In the genomic region with DNA sequence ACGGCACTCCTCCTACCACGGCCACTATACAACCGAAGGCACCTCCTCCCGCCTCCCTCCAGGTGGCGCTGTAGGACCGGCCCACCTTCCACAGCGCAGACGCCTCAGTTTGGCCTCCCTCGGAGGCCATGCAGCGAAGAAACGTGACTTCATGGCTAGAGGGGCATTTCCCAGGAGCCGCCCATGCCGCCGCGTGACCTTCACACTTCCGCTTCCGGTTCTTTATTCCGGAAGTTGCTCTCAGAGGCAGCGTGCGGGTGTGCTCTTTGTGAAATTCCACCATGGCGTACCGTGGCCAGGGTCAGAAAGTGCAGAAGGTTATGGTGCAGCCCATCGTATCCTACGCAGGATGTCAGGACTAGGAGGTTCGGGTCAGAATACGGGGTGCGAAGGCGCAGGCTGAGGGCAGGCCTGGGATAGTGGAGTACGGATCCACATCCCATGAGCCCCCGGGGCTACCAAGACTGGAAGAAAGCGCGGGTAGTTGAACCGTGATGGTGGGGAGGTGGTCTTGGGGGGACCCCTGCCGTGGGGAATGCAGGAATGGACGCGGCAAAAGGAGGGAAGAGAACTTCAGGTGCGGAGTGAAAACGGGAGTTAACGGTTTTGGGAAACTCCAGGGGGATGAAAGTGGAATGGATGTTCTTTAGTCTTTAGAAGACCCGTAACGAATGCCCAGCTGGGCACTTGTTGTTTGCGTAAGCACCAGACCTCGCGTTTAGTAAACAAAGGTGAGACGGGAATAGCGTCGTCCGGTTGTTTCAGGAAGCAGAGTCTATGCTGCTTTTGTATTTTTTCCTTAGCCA, we compare ENCODE assay signal across 1 cellular context.
TF ChIP-seq lines count a peak whose summit lies in the region.

SNRPE (plus strand) TSS at position 221 of the 806 bp plus-strand sequence; CDS start at position 282, 61 bp downstream.

TF ChIP-seq in HepG2, 621 proteins besides CTCF, POLR2A, EP300 and RAD21 (continued from another document and continues in another):
- TF ChIP-seq, protein P1, sequence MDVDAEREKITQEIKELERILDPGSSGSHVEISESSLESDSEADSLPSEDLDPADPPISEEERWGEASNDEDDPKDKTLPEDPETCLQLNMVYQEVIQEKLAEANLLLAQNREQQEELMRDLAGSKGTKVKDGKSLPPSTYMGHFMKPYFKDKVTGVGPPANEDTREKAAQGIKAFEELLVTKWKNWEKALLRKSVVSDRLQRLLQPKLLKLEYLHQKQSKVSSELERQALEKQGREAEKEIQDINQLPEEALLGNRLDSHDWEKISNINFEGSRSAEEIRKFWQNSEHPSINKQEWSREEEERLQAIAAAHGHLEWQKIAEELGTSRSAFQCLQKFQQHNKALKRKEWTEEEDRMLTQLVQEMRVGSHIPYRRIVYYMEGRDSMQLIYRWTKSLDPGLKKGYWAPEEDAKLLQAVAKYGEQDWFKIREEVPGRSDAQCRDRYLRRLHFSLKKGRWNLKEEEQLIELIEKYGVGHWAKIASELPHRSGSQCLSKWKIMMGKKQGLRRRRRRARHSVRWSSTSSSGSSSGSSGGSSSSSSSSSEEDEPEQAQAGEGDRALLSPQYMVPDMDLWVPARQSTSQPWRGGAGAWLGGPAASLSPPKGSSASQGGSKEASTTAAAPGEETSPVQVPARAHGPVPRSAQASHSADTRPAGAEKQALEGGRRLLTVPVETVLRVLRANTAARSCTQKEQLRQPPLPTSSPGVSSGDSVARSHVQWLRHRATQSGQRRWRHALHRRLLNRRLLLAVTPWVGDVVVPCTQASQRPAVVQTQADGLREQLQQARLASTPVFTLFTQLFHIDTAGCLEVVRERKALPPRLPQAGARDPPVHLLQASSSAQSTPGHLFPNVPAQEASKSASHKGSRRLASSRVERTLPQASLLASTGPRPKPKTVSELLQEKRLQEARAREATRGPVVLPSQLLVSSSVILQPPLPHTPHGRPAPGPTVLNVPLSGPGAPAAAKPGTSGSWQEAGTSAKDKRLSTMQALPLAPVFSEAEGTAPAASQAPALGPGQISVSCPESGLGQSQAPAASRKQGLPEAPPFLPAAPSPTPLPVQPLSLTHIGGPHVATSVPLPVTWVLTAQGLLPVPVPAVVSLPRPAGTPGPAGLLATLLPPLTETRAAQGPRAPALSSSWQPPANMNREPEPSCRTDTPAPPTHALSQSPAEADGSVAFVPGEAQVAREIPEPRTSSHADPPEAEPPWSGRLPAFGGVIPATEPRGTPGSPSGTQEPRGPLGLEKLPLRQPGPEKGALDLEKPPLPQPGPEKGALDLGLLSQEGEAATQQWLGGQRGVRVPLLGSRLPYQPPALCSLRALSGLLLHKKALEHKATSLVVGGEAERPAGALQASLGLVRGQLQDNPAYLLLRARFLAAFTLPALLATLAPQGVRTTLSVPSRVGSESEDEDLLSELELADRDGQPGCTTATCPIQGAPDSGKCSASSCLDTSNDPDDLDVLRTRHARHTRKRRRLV (CRISPR knock-in tag; IDR thresholded peaks at IDR 0.05): peak; percentile 74; the same call in 1 of the 2 replicates
- TF ChIP-seq GTF2F1 (IDR thresholded peaks at IDR 0.05; ENCODE audit: low read length) (no peak), SIN3B (IDR thresholded peaks at IDR 0.05; ENCODE audit: low read length) (0 out of 2 replicates have a peak, but pooled peaks have one; percentile 17), ZMYM2 (CRISPR knock-in tag; IDR thresholded peaks at IDR 0.05) (0 out of 2 replicates have a peak, but pooled peaks have one; percentile 24), HMG20B (CRISPR knock-in tag; conservative IDR thresholded peaks at IDR 0.05) (0 out of 2 replicates have a peak, but pooled peaks have one; percentile 13), SOX13 (IDR thresholded peaks at IDR 0.05) (no peak), SOX13 (CRISPR knock-in tag; conservative IDR thresholded peaks at IDR 0.05 in 1 of 2, IDR thresholded peaks at IDR 0.05 in 1 of 2) (peak in 1 of 2 experiments; percentile 62; a peak in 2 of 4 replicates), PHF20 (CRISPR knock-in tag; IDR thresholded peaks at IDR 0.05) (peak; percentile 99), HNF1A (IDR thresholded peaks at IDR 0.05; ENCODE audit: low read depth) (no peak; the same call in 1 of the 2 replicates), HNF1A (CRISPR knock-in tag; IDR thresholded peaks at IDR 0.05; ENCODE audit: borderline replicate concordance) (peak; percentile 87; the same call in 1 of the 2 replicates), SMARCC2 (IDR thresholded peaks at IDR 0.05) (no peak), DR1 (CRISPR knock-in tag; IDR thresholded peaks at IDR 0.05) (peak; percentile 83), ZNF556 (CRISPR knock-in tag; IDR thresholded peaks at IDR 0.05; ENCODE audit: borderline replicate concordance) (peak; percentile 75; the same call in 1 of the 2 replicates), RFX1 (IDR thresholded peaks at IDR 0.05) (no peak), TMF1 (CRISPR knock-in tag; IDR thresholded peaks at IDR 0.05; ENCODE audit: low read depth) (peak; percentile 88), ZNF563 (CRISPR knock-in tag; IDR thresholded peaks at IDR 0.05) (peak; percentile 33; the same call in 1 of the 2 replicates), ZNF382 (CRISPR knock-in tag; IDR thresholded peaks at IDR 0.05; ENCODE audit: borderline replicate concordance) (no peak), HBP1 (CRISPR knock-in tag; IDR thresholded peaks at IDR 0.05; ENCODE audit: low read depth) (peak; percentile 94), ZNF549 (CRISPR knock-in tag; IDR thresholded peaks at IDR 0.05) (no peak), HOXD1 (CRISPR knock-in tag; IDR thresholded peaks at IDR 0.05) (peak; percentile 86), ZNF615 (CRISPR knock-in tag; IDR thresholded peaks at IDR 0.05; ENCODE audit: borderline replicate concordance) (peak; percentile 88; the same call in 1 of the 2 replicates), ZNF292 (CRISPR knock-in tag; IDR thresholded peaks at IDR 0.05; ENCODE audit: borderline replicate concordance, low read depth) (0 out of 2 replicates have a peak, but pooled peaks have one; percentile 26), ZNF770 (CRISPR knock-in tag; IDR thresholded peaks at IDR 0.05) (peak; percentile 97), ADNP (CRISPR knock-in tag; IDR thresholded peaks at IDR 0.05) (no peak; the same call in 1 of the 2 replicates), ZNF263 (CRISPR knock-in tag; IDR thresholded peaks at IDR 0.05) (peak; percentile 64; the same call in 1 of the 2 replicates)
- TF ChIP-seq, protein P2, sequence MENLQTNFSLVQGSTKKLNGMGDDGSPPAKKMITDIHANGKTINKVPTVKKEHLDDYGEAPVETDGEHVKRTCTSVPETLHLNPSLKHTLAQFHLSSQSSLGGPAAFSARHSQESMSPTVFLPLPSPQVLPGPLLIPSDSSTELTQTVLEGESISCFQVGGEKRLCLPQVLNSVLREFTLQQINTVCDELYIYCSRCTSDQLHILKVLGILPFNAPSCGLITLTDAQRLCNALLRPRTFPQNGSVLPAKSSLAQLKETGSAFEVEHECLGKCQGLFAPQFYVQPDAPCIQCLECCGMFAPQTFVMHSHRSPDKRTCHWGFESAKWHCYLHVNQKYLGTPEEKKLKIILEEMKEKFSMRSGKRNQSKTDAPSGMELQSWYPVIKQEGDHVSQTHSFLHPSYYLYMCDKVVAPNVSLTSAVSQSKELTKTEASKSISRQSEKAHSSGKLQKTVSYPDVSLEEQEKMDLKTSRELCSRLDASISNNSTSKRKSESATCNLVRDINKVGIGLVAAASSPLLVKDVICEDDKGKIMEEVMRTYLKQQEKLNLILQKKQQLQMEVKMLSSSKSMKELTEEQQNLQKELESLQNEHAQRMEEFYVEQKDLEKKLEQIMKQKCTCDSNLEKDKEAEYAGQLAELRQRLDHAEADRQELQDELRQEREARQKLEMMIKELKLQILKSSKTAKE (CRISPR knock-in tag; IDR thresholded peaks at IDR 0.05; ENCODE audit: borderline replicate concordance): peak; percentile 53; the same call in 1 of the 2 replicates
- TF ChIP-seq, protein P3, sequence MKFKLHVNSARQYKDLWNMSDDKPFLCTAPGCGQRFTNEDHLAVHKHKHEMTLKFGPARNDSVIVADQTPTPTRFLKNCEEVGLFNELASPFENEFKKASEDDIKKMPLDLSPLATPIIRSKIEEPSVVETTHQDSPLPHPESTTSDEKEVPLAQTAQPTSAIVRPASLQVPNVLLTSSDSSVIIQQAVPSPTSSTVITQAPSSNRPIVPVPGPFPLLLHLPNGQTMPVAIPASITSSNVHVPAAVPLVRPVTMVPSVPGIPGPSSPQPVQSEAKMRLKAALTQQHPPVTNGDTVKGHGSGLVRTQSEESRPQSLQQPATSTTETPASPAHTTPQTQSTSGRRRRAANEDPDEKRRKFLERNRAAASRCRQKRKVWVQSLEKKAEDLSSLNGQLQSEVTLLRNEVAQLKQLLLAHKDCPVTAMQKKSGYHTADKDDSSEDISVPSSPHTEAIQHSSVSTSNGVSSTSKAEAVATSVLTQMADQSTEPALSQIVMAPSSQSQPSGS (CRISPR knock-in tag; IDR thresholded peaks at IDR 0.05): peak; percentile 87
- TF ChIP-seq, protein P4, sequence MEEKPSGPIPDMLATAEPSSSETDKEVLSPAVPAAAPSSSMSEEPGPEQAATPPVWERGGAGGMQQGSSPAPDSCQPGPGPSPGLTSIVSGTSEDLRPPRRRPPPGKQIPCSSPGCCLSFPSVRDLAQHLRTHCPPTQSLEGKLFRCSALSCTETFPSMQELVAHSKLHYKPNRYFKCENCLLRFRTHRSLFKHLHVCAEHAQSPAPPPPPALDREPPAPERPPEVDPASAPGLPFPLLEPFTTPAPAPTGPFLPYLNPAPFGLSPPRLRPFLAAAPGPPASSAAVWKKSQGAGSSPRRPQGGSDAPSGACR (CRISPR knock-in tag; IDR thresholded peaks at IDR 0.05): peak; percentile 75; the same call in 1 of the 2 replicates
- TF ChIP-seq, protein P5, sequence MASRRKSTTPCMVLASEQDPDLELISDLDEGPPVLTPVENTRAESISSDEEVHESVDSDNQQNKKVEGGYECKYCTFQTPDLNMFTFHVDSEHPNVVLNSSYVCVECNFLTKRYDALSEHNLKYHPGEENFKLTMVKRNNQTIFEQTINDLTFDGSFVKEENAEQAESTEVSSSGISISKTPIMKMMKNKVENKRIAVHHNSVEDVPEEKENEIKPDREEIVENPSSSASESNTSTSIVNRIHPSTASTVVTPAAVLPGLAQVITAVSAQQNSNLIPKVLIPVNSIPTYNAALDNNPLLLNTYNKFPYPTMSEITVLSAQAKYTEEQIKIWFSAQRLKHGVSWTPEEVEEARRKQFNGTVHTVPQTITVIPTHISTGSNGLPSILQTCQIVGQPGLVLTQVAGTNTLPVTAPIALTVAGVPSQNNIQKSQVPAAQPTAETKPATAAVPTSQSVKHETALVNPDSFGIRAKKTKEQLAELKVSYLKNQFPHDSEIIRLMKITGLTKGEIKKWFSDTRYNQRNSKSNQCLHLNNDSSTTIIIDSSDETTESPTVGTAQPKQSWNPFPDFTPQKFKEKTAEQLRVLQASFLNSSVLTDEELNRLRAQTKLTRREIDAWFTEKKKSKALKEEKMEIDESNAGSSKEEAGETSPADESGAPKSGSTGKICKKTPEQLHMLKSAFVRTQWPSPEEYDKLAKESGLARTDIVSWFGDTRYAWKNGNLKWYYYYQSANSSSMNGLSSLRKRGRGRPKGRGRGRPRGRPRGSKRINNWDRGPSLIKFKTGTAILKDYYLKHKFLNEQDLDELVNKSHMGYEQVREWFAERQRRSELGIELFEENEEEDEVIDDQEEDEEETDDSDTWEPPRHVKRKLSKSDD (CRISPR knock-in tag; IDR thresholded peaks at IDR 0.05; ENCODE audit: low read depth): peak; percentile 86
